Comparison of ENCODE assay signal across 8 cellular contexts in genomic region chr19:58361900-58362271, GRCh38. TPM values are rescaled to one million over a fixed set of nuclear protein-coding genes. Genes with fewer than 3 reads are reported as not detected.
DNase-seq lines count a peak whose midpoint lies in the region; ATAC-seq and TF ChIP-seq lines count a peak whose summit lies in the region.

No MANE protein-coding gene starts in this region.

- peak overlapping the region; percentile 75 for H3K4me2 ChIP-seq in SU-DHL-6 (ENCODE audit: low read depth, low read length, poor library complexity, severe bottlenecking)

- 2 to 3% methylated on average over 28 of the region's 28 CpGs for WGBS in lower leg skin, 2 donors

- H3K9me3 ChIP-seq in SU-DHL-6 (ENCODE audit: insufficient read depth, low read length): no peaks in the 10 kb centered on the region

- peaks cover 5 to 20% of the 10 kb centered on the region in 2 donors for H3K36me3 Mint-ChIP-seq in stimulated activated naive B cell treated with anti-CD40 and anti-IgM and Interleukin-4, amounts not matched to agents 10 μg/mL and 1 μg/mL and 100 μg/mL, for 72 hours

- H3K36me3 ChIP-seq in SU-DHL-6 (ENCODE audit: low read length): no peaks in the 10 kb centered on the region

- peaks cover 0 to 12% of the 10 kb centered on the region in 2 donors for H3K27me3 Mint-ChIP-seq in stimulated activated naive B cell treated with anti-CD40 and anti-IgM and Interleukin-4, amounts not matched to agents 10 μg/mL and 1 μg/mL and 100 μg/mL, for 72 hours

- H3K9ac ChIP-seq in SU-DHL-6 (ENCODE audit: low read length): peak overlapping the region; percentile 80

- peaks cover 17 to 32% of the 10 kb centered on the region in 2 donors for H3K4me1 Mint-ChIP-seq in stimulated activated naive B cell treated with anti-CD40 and anti-IgM and Interleukin-4, amounts not matched to agents 10 μg/mL and 1 μg/mL and 100 μg/mL, for 72 hours

- peak overlapping the region; percentile 90 to 93 for H3K4me3 Mint-ChIP-seq in stimulated activated naive B cell treated with anti-CD40 and anti-IgM and Interleukin-4, amounts not matched to agents 10 μg/mL and 1 μg/mL and 100 μg/mL, for 72 hours

- intact Hi-C loops in lower leg skin (cut with DNase I; ENCODE audit: low total_unique reads): no loop called here

- peak overlapping the region; percentile 91 for H3K27ac ChIP-seq in HL-60 (replicated peaks)
- peak overlapping the region; percentile 50 for H3K27ac ChIP-seq in SU-DHL-6 (ENCODE audit: low read depth, low read length)

- H3F3A ChIP-seq in SU-DHL-6 (ENCODE audit: insufficient read depth): 0 out of 2 replicates have a peak, but pooled peaks cover 8% of the 10 kb centered on the region

- H3K9me3 Mint-ChIP-seq in stimulated activated naive B cell treated with anti-CD40 and anti-IgM and Interleukin-4, amounts not matched to agents 10 μg/mL and 1 μg/mL and 100 μg/mL, for 72 hours: no peaks in the 10 kb centered on the region

- TF ChIP-seq CTCF in AG09309 (IDR thresholded peaks at IDR 0.05; ENCODE audit: control insufficient read depth, insufficient read depth, low read depth, low read length, missing control alignments) (peak; percentile 10), HL-60 (IDR thresholded peaks at IDR 0.05; ENCODE audit: insufficient read depth, low read length) (no peak), SU-DHL-6 (IDR thresholded peaks at IDR 0.05; ENCODE audit: insufficient read depth, low read length, poor library complexity, severe bottlenecking) (no peak), cardiac fibroblast (IDR thresholded peaks at IDR 0.05; ENCODE audit: low read depth, low read length) (peak; percentile 14), lower leg skin (IDR thresholded peaks at IDR 0.05) (no peak)

- no peaks in the 10 kb centered on the region for H3K9me2 ChIP-seq in SU-DHL-6 (replicated peaks; ENCODE audit: insufficient read depth, low read length)

- H3K4me3 ChIP-seq in AG09309 (ENCODE audit: control insufficient read depth, low read depth, low read length) (peak overlapping the region; percentile 72), HL-60 (replicated peaks; ENCODE audit: insufficient read depth, low read length) (peak overlapping the region; percentile 71), SU-DHL-6 (ENCODE audit: insufficient read depth, low read length, poor library complexity, severe bottlenecking) (peak overlapping the region; percentile 69), cardiac fibroblast (replicated peaks in 1 of 2; ENCODE audit: low read depth in 2 of 2, low read length in 2 of 2) (peak overlapping the region; percentile 62 to 63), lower leg skin (ENCODE audit: low read depth, poor library complexity, severe bottlenecking) (peak overlapping the region; percentile 72)

- peak overlapping the region; percentile 52 for H2AFZ ChIP-seq in SU-DHL-6 (ENCODE audit: low read depth, low read length, severe bottlenecking)

- H3K79me2 ChIP-seq in SU-DHL-6 (ENCODE audit: insufficient read depth, low read length): no peaks in the 10 kb centered on the region

- ATAC-seq in GM18868 (IDR thresholded peaks at IDR 0.05; ENCODE audit: unreplicated experiment): peak; percentile 8
- peak; percentile 50 to 59 for ATAC-seq in stimulated activated naive B cell treated with anti-CD40 and anti-IgM and Interleukin-4, amounts not matched to agents 10 μg/mL and 1 μg/mL and 100 μg/mL, for 72 hours (replicated peaks)

- peak overlapping the region; percentile 98 for H3K27ac Mint-ChIP-seq in stimulated activated naive B cell treated with anti-CD40 and anti-IgM and Interleukin-4, amounts not matched to agents 10 μg/mL and 1 μg/mL and 100 μg/mL, for 72 hours

- no peaks in the 10 kb centered on the region for H3K27me3 ChIP-seq in HL-60 (ENCODE audit: insufficient read depth, poor library complexity, severe bottlenecking)
- no peaks in the 10 kb centered on the region for H3K27me3 ChIP-seq in SU-DHL-6 (ENCODE audit: low read length)

- TF ChIP-seq POLR2A in lower leg skin (IDR thresholded peaks at IDR 0.05): no peak

- DNase-seq in AG09309 (ENCODE audit: low read depth) (no peak), HL-60 (ENCODE audit: low read depth in 1 of 2, low spot score in 1 of 2) (peak; percentile 56 to 58), cardiac fibroblast (ENCODE audit: low read depth in 2 of 2) (peak in 1 of 2 donors; percentile 67), lower leg skin (ENCODE audit: low spot score in 2 of 2) (peak in 1 of 2 donors; percentile 41), GM03348 (ENCODE audit: low spot score) (no peak)
- peak; percentile 75 for DNase-seq in stimulated activated naive B cell treated with anti-CD40 and anti-IgM and Interleukin-4, amounts not matched to agents 10 μg/mL and 1 μg/mL and 100 μg/mL, for 72 hours

- H4K20me1 ChIP-seq in SU-DHL-6 (ENCODE audit: low read depth, low read length): no peaks in the 10 kb centered on the region

RNA-seq across cellular contexts. Expression of gene ZNF497, which starts 0.7 kb away (rescaled TPM):
- total RNA-seq in lower leg skin: 1 to 10 TPM; 1.4 to 3.1 (median 1.5) TPM

RNA-seq across cellular contexts. Expression of gene A1BG, which starts 8.6 kb away (rescaled TPM):
- 10 to 100 TPM in 2 of 4 donors, 1 to 10 TPM in 2; 4.8 to 16.8 (median 9.2) TPM for total RNA-seq in lower leg skin

RNA-seq across cellular contexts. Expression of gene ZNF837, which starts 18.9 kb away (rescaled TPM):
- total RNA-seq in lower leg skin: 10 to 100 TPM in 2 of 4 donors, 1 to 10 TPM in 2; 4.7 to 12.0 (median 8.5) TPM

RNA-seq across cellular contexts. Expression of gene RPS5, which starts 25.2 kb away (rescaled TPM):
- 1,000 to 10,000 TPM; 1,758 to 2,840 (median 2,497) TPM for total RNA-seq in lower leg skin

RNA-seq across cellular contexts. Expression of gene RNF225, which starts 33.6 kb away (rescaled TPM):
- 10 to 100 TPM; 30.4 to 62.7 (median 42.7) TPM for total RNA-seq in lower leg skin

Comparison
In these comparisons a context has a peak if more than half of its experiments do, and no peak if none do; other contexts are left out.
1. DNase-seq: peak in HL-60 (2 of 2) and stimulated activated naive B cell treated with anti-CD40 and anti-IgM and Interleukin-4, amounts not matched to agents 10 μg/mL and 1 μg/mL and 100 μg/mL, for 72 hours (single experiment); none in AG09309 (single experiment) and GM03348 (single experiment).
2. CTCF ChIP-seq: peak in AG09309 (single experiment) and cardiac fibroblast (single experiment); none in HL-60 (single experiment), SU-DHL-6 (single experiment) and lower leg skin (0 of 3).
3. Peak in every context shown above with its lines, with median percentiles within 50 percentile points of each other: H3K4me3 ChIP-seq.